8 cellular contexts compared by ENCODE assay signal in the genomic region with DNA sequence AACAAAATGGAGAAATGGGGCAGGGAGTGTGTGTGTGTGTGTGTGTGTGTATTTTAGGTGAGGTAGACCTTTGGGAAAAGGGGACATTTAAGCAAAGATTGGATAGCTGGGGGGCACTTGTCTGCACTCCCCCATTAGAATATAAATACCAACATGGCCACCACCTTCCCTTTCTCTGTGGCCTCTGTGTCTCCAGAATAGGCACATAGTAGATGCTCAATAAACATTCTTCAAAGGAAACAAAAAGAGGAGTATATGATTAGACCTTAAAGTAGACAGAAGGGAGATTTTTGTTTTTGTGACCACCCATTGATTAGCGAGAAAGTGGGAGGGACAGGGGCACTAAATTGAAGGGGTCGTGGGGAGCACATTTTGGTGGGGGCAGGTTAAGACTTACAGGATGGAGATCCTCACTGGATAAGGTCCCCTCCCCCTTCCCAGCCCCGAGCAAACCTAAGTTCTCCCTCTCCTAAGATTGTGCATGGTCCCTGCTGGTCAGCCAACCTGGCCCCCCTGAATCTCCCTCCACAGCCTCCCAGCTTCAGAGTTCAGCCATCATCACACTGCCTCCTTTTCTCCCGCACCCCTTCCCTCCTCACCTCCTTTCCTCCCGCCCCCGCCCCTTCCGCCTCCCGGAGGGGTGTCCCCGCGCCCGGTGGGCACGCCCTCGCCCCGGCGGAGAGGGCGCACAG. TPM values are rescaled to one million over a fixed set of nuclear protein-coding genes. Genes with fewer than 3 reads are reported as not detected.
DNase-seq lines count a peak whose midpoint lies in the region; ATAC-seq and TF ChIP-seq lines count a peak whose summit lies in the region.

No MANE protein-coding gene starts in this region.

- in situ Hi-C loops in astrocyte of the spinal cord (cut with HindIII; ENCODE audit: low sequenced_read_pairs): no loop called here

- no peak for ATAC-seq in lower lobe of right lung
- no peak for ATAC-seq in thoracic aorta (ENCODE audit: insufficient number of reproducible peaks, low FRiP score, low read depth)
- no peak for ATAC-seq in GM21529 (IDR thresholded peaks at IDR 0.05; ENCODE audit: unreplicated experiment)

- no peak for TF ChIP-seq CTCF in astrocyte of the spinal cord (IDR thresholded peaks at IDR 0.05; ENCODE audit: low read depth, low read length)
- TF ChIP-seq CTCF in lower lobe of right lung (IDR thresholded peaks at IDR 0.05): no peak
- TF ChIP-seq CTCF in thoracic aorta (IDR thresholded peaks at IDR 0.05): no peak

- H3K9me3 Mint-ChIP-seq in activated CD4-positive, alpha-beta T cell treated with anti-CD3 and anti-CD28 coated beads, Interleukin-2, amount 10 ng/mL, durations not matched to agents 24 days and 14 days: no peaks in the 10 kb centered on the region

- H3K27me3 ChIP-seq in lower lobe of right lung (ENCODE audit: low read depth): peaks cover 29% of the 10 kb centered on the region
- H3K27me3 ChIP-seq in thoracic aorta (replicated peaks; ENCODE audit: insufficient read depth): no peaks in the 10 kb centered on the region

- H3K4me3 ChIP-seq in astrocyte of the spinal cord (ENCODE audit: low read depth, low read length): peak overlapping the region; percentile 53
- H3K4me3 ChIP-seq in lower lobe of right lung: peak overlapping the region; percentile 58
- peak overlapping the region; percentile 55 for H3K4me3 ChIP-seq in thoracic aorta

- peak overlapping the region; percentile 78 for H3K27ac Mint-ChIP-seq in activated CD4-positive, alpha-beta T cell treated with anti-CD3 and anti-CD28 coated beads, Interleukin-2, amount 10 ng/mL, durations not matched to agents 24 days and 14 days

- no peaks in the 10 kb centered on the region for H3K4me1 ChIP-seq in lower lobe of right lung
- no peaks in the 10 kb centered on the region for H3K4me1 ChIP-seq in thoracic aorta (ENCODE audit: control insufficient read depth in 1 of 2, low read depth in 2 of 2)

- H3K9me3 ChIP-seq in lower lobe of right lung (no peaks in the 10 kb centered on the region), thoracic aorta (no peaks in the 10 kb centered on the region)

- DNase-seq in activated CD4-positive, alpha-beta T cell treated with anti-CD3 and anti-CD28 coated beads, Interleukin-2, amount 10 ng/mL, durations not matched to agents 24 days and 14 days: no peak
- DNase-seq in activated CD4-positive, alpha-beta T cell treated with anti-CD3 and anti-CD28 coated beads for 1 hour: no peak
- DNase-seq in astrocyte of the spinal cord (ENCODE audit: low read depth, low spot score): no peak
- DNase-seq in lower lobe of right lung: no peak
- DNase-seq in thoracic aorta (ENCODE audit: low spot score): no peak
- DNase-seq in EL: no peak
- no peak for DNase-seq in NCI-H128 (lab: John Stamatoyannopoulos, UW; ENCODE audit: unreplicated experiment)

- H3K27ac ChIP-seq in lower lobe of right lung: no peak overlapping the region
- H3K27ac ChIP-seq in thoracic aorta: no peak overlapping the region

- peaks cover 22% of the 10 kb centered on the region for H3K4me1 Mint-ChIP-seq in activated CD4-positive, alpha-beta T cell treated with anti-CD3 and anti-CD28 coated beads, Interleukin-2, amount 10 ng/mL, durations not matched to agents 24 days and 14 days

- no peaks in the 10 kb centered on the region for H3K36me3 ChIP-seq in lower lobe of right lung
- H3K36me3 ChIP-seq in thoracic aorta: no peaks in the 10 kb centered on the region

- peak overlapping the region; percentile 75 for H3K4me3 Mint-ChIP-seq in activated CD4-positive, alpha-beta T cell treated with anti-CD3 and anti-CD28 coated beads, Interleukin-2, amount 10 ng/mL, durations not matched to agents 24 days and 14 days

- H3K27me3 Mint-ChIP-seq in activated CD4-positive, alpha-beta T cell treated with anti-CD3 and anti-CD28 coated beads, Interleukin-2, amount 10 ng/mL, durations not matched to agents 24 days and 14 days: peaks cover 10% of the 10 kb centered on the region

- peaks cover 11% of the 10 kb centered on the region for H3K36me3 Mint-ChIP-seq in activated CD4-positive, alpha-beta T cell treated with anti-CD3 and anti-CD28 coated beads, Interleukin-2, amount 10 ng/mL, durations not matched to agents 24 days and 14 days (ENCODE audit: low read depth)

- intact Hi-C loops in activated CD4-positive, alpha-beta T cell treated with anti-CD3 and anti-CD28 coated beads, Interleukin-2, amount 10 ng/mL, durations not matched to agents 24 days and 14 days (cut with micrococcal nuclease): loop anchor here (1.0 to 10.0 kb wide), 4 partner anchors 244 to 733 kb away; partner anchors contain the start of gene ZNF217
- intact Hi-C loops in lower lobe of right lung (cut with DNase I): no loop called here

RNA-seq across cellular contexts. Expression of gene TSHZ2, which starts 0.5 kb away (rescaled TPM):
- total RNA-seq in activated CD4-positive, alpha-beta T cell treated with anti-CD3 and anti-CD28 coated beads, Interleukin-2, amount 10 ng/mL, durations not matched to agents 24 days and 14 days: 28.0 and 29.5 TPM in 2 replicates
- 12.6 TPM for total RNA-seq in lower lobe of right lung
- 10 to 100 TPM in 1 of 2 donors, 1 to 10 TPM in 1; 8.4 to 32.6 TPM for total RNA-seq in thoracic aorta
